Comparison of ENCODE assay signal across 8 cellular contexts in the genomic region with DNA sequence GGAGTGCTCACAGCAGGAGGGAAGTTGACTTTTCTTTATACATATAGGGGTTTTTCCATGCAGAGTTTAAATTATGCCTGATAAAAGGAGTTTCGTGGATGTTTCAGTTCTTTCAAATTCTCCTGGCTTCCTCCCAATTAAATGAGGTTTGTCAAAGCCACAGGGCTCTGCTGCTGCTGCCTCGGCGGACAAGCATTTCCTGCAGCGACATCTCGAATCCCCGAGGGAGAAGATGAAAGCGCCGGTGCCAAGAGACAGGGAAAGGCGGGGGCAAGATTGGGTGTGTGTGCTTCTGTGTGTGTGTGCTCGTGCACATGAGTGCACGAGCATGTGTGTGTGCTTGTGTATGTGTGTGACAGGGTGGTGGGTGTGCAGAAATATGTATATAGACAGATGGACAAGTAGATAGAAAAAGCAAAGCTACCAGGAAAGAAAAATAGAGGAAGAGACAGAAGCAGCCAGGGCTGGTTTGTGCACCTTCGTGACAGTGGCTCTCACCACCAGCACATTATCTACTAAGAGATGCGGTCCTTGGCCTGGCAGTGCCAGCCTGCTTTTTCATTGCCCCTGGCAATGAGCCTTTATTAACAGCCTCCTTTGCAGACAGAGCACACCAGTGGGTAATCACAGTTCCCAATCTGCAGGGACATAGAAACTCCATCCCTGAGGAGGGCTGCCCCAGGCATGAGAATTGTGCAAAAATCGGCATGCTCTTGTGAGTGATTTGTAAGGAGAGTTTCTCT.
DNase-seq lines count a peak whose midpoint lies in the region; ATAC-seq and TF ChIP-seq lines count a peak whose summit lies in the region.

No MANE protein-coding gene starts in this region.

- H3K4me3 Mint-ChIP-seq in activated T-cell treated with anti-CD3 and anti-CD28 coated beads, Interleukin-2, amount 50 U/mL, for 4 hours: peak overlapping the region; percentile 2

- H3K4me3 ChIP-seq in adrenal gland (no peak overlapping the region), neuron (ENCODE audit: low read length) (peak overlapping the region; percentile 9)

- H3K27me3 ChIP-seq in adrenal gland: no peaks in the 10 kb centered on the region
- peaks cover 5% of the 10 kb centered on the region for H3K27me3 ChIP-seq in neuron (ENCODE audit: insufficient read depth, low read length)

- intact Hi-C loops in adrenal gland (cut with DNase I) (no loop called here), head of caudate nucleus (cut with DNase I) (no loop called here)

- H3K36me3 Mint-ChIP-seq in activated T-cell treated with anti-CD3 and anti-CD28 coated beads, Interleukin-2, amount 50 U/mL, for 4 hours (ENCODE audit: insufficient read depth): no peaks in the 10 kb centered on the region

- H3K36me3 ChIP-seq in adrenal gland (replicated peaks in 1 of 2) (no peaks in the 10 kb centered on the region), neuron (ENCODE audit: insufficient read depth, low read length) (no peaks in the 10 kb centered on the region)

- H3K9me3 ChIP-seq in adrenal gland (replicated peaks in 1 of 3) (no peaks in the 10 kb centered on the region), neuron (ENCODE audit: low read length) (no peaks in the 10 kb centered on the region)

- H3K27me3 Mint-ChIP-seq in activated T-cell treated with anti-CD3 and anti-CD28 coated beads, Interleukin-2, amount 50 U/mL, for 4 hours (ENCODE audit: low read depth): peaks cover 44% of the 10 kb centered on the region

- H3K27ac ChIP-seq in adrenal gland: no peak overlapping the region

- no peak for DNase-seq in activated T-cell treated with anti-CD3 and anti-CD28 coated beads, Interleukin-2, amount 50 U/mL, for 4 hours
- DNase-seq in activated T-cell treated with anti-CD3 and anti-CD28 coated beads, Interleukin-2, amount 50 U/mL, for 48 hours: no peak
- DNase-seq in MV-4-11 (lab: John Stamatoyannopoulos, UW): peak; percentile 56
- DNase-seq in adrenal gland: peak in 4 of 7 donors; percentile 10 to 70 (median 20)
- no peak for DNase-seq in NCI-H146 treated with DMSO at 0.1 percent for 48 hours (lab: John Stamatoyannopoulos, UW; ENCODE audit: unreplicated experiment)
- no peak for DNase-seq in head of caudate nucleus

- WGBS in adrenal gland, 4 donors: 26 to 30% (median 27%) methylated on average over 14 of the region's 14 CpGs

- no peak overlapping the region for H2AFZ ChIP-seq in neuron (ENCODE audit: low read depth, low read length)

- no peaks in the 10 kb centered on the region for H3K9me3 Mint-ChIP-seq in activated T-cell treated with anti-CD3 and anti-CD28 coated beads, Interleukin-2, amount 50 U/mL, for 4 hours

- TF ChIP-seq POLR2A in adrenal gland (IDR thresholded peaks at IDR 0.05): no peak

- TF ChIP-seq CTCF in adrenal gland (IDR thresholded peaks at IDR 0.05): no peak

- peaks cover 0 to 22% of the 10 kb centered on the region in 2 donors for H3K4me1 ChIP-seq in adrenal gland (replicated peaks in 1 of 2)
- peaks cover 19% of the 10 kb centered on the region for H3K4me1 ChIP-seq in neuron (ENCODE audit: insufficient read depth, low read length)

- no peak for ATAC-seq in activated T-cell treated with anti-CD3 and anti-CD28 coated beads, Interleukin-2, amount 50 U/mL, for 4 hours
- ATAC-seq in GM21723 (IDR thresholded peaks at IDR 0.05; ENCODE audit: unreplicated experiment): no peak

- H3K4me1 Mint-ChIP-seq in activated T-cell treated with anti-CD3 and anti-CD28 coated beads, Interleukin-2, amount 50 U/mL, for 4 hours (ENCODE audit: low read depth): peaks cover 9% of the 10 kb centered on the region

Comparison
In these comparisons a context has a peak if more than half of its experiments do, and no peak if none do; other contexts are left out.
1. DNase-seq: peak in MV-4-11 (single experiment) and adrenal gland (4 of 7); none in activated T-cell treated with anti-CD3 and anti-CD28 coated beads, Interleukin-2, amount 50 U/mL, for 4 hours (single experiment), activated T-cell treated with anti-CD3 and anti-CD28 coated beads, Interleukin-2, amount 50 U/mL, for 48 hours (0 of 2), NCI-H146 treated with DMSO at 0.1 percent for 48 hours (single experiment) and head of caudate nucleus (0 of 42).